Comparison of ENCODE assay signal across 8 cellular contexts in genomic region chr3:114746502-114746901, GRCh38.
DNase-seq lines count a peak whose midpoint lies in the region; ATAC-seq and TF ChIP-seq lines count a peak whose summit lies in the region.

No MANE protein-coding gene starts in this region.

- peak; percentile 60 for ATAC-seq in GM18511 (IDR thresholded peaks at IDR 0.05; ENCODE audit: unreplicated experiment)
- ATAC-seq in HG03378 (IDR thresholded peaks at IDR 0.05; ENCODE audit: unreplicated experiment): peak; percentile 62

- H3F3A ChIP-seq in smooth muscle cell (ENCODE audit: low read depth): peaks cover 3% of the 10 kb centered on the region

- H3K36me3 ChIP-seq in smooth muscle cell (ENCODE audit: low read depth): no peaks in the 10 kb centered on the region

- H3K4me2 ChIP-seq in smooth muscle cell: no peak overlapping the region

- no peak overlapping the region for H2AFZ ChIP-seq in smooth muscle cell (ENCODE audit: low read depth)

- no peaks in the 10 kb centered on the region for H3K79me2 ChIP-seq in smooth muscle cell (ENCODE audit: low read depth)

- WGBS in smooth muscle cell (ENCODE audit: low lambda C conversion rate): 92% methylated on average over 3 of the region's 3 CpGs

- H3K9ac ChIP-seq in smooth muscle cell (ENCODE audit: low read depth): no peak overlapping the region

- DNase-seq in fibroblast of peridontal ligament (ENCODE audit: extremely low read depth) (peak; percentile 47), smooth muscle cell (lab: John Stamatoyannopoulos, UW; ENCODE audit: unreplicated experiment) (no peak), NCI-H446 treated with DMSO at 0.1 percent for 48 hours (lab: John Stamatoyannopoulos, UW) (no peak), iPS-NIHi11 (ENCODE audit: low spot score) (no peak), HUDEP-2 (lab: John Stamatoyannopoulos, UW; ENCODE audit: unreplicated experiment in 76 of 76) (no peak)
- no peak for DNase-seq in NK-92 treated with Interleukin-12 subunit alpha and Interleukin-12 subunit beta, amount 100 ng/mL, for 24 hours (lab: John Stamatoyannopoulos, UW)

- H3K4me3 ChIP-seq in smooth muscle cell: no peak overlapping the region

- peak overlapping the region; percentile 77 for H3K27ac ChIP-seq in smooth muscle cell (ENCODE audit: low read depth)

- no peak for TF ChIP-seq CTCF in smooth muscle cell (IDR thresholded peaks at IDR 0.05; ENCODE audit: borderline replicate concordance, insufficient read depth, poor library complexity, severe bottlenecking)

- H3K27me3 ChIP-seq in smooth muscle cell (ENCODE audit: low read depth): no peaks in the 10 kb centered on the region

- H3K4me1 ChIP-seq in smooth muscle cell (ENCODE audit: low read depth): peaks cover 7% of the 10 kb centered on the region

- no peaks in the 10 kb centered on the region for H3K9me3 ChIP-seq in smooth muscle cell (replicated peaks; ENCODE audit: low read depth)

- no peaks in the 10 kb centered on the region for H4K20me1 ChIP-seq in smooth muscle cell (ENCODE audit: low read depth)
